Comparison of ENCODE assay signal across 8 cellular contexts in genomic region chr13:75687145-75687763, GRCh38. TPM values are rescaled to one million over a fixed set of nuclear protein-coding genes. Genes with fewer than 3 reads are reported as not detected.
DNase-seq lines count a peak whose midpoint lies in the region; ATAC-seq and TF ChIP-seq lines count a peak whose summit lies in the region.

No MANE protein-coding gene starts in this region.

- H3K9me3 ChIP-seq in endodermal cell (ENCODE audit: control insufficient read depth, low read length) (no peaks in the 10 kb centered on the region), prostate gland (no peaks in the 10 kb centered on the region)

- no peaks in the 10 kb centered on the region for H3K27me3 ChIP-seq in endodermal cell (ENCODE audit: control insufficient read depth, insufficient read depth, low read length, poor library complexity, severe bottlenecking)
- no peaks in the 10 kb centered on the region for H3K27me3 ChIP-seq in prostate gland (replicated peaks; ENCODE audit: insufficient read depth)

- no peak for DNase-seq in GM13977 (ENCODE audit: low spot score)
- DNase-seq in NCI-H526 treated with DMSO at 0.1 percent for 48 hours (lab: John Stamatoyannopoulos, UW) = peak; percentile 13
- DNase-seq in endodermal cell = no peak
- no peak for DNase-seq in prostate gland (ENCODE audit: low spot score)
- DNase-seq in activated naive CD4-positive, alpha-beta T cell treated with anti-CD3 and anti-CD28 coated beads, Interleukin-2, amount 50 U/mL, for 72 hours (ENCODE audit: low spot score in 2 of 2) = no peak
- no peak for DNase-seq in OCI-M2 (lab: John Stamatoyannopoulos, UW; ENCODE audit: unreplicated experiment)
- DNase-seq in activated T-cell treated with anti-CD3 and anti-CD28 coated beads for 4 hours = no peak

- no peak for ATAC-seq in activated CD4-positive, CD25-positive, alpha-beta regulatory T cell treated with anti-CD3 and anti-CD28 coated beads, Interleukin-2, amount 50 U/mL, for 24 hours
- ATAC-seq in activated naive CD4-positive, alpha-beta T cell treated with anti-CD3 and anti-CD28 coated beads, Interleukin-2, amount 50 U/mL, for 72 hours = no peak

- H3K27ac ChIP-seq in endodermal cell (ENCODE audit: low read depth, low read length) = no peak overlapping the region
- H3K27ac ChIP-seq in prostate gland = no peak overlapping the region

- no peak overlapping the region for H3K9ac ChIP-seq in endodermal cell (ENCODE audit: extremely low read depth, low read length, poor library complexity, severe bottlenecking)

- H3K4me3 Mint-ChIP-seq in endodermal cell = no peak overlapping the region

- no peak overlapping the region for H3K27ac Mint-ChIP-seq in endodermal cell
- H3K27ac Mint-ChIP-seq in activated naive CD4-positive, alpha-beta T cell treated with anti-CD3 and anti-CD28 coated beads, Interleukin-2, amount 50 U/mL, for 72 hours = no peak overlapping the region

- no peaks in the 10 kb centered on the region for H3K36me3 ChIP-seq in endodermal cell (ENCODE audit: control insufficient read depth, insufficient read depth, low read length)
- H3K36me3 ChIP-seq in prostate gland = no peaks in the 10 kb centered on the region

- H3K4me1 ChIP-seq in endodermal cell (ENCODE audit: control insufficient read depth, insufficient read depth, low read length) = no peaks in the 10 kb centered on the region
- H3K4me1 ChIP-seq in prostate gland (replicated peaks) = no peaks in the 10 kb centered on the region

- TF ChIP-seq CTCF in GM13977 (IDR thresholded peaks at IDR 0.05; ENCODE audit: extremely low read depth, insufficient read depth, missing control alignments) (peak; percentile 52), endodermal cell (conservative IDR thresholded peaks at IDR 0.05) (peak; percentile 80), prostate gland (IDR thresholded peaks at IDR 0.05) (peak in 3 of 4 experiments; percentile 31 to 44 (median 36))

- H3K36me3 Mint-ChIP-seq in endodermal cell (ENCODE audit: low read depth) = peaks cover 1% of the 10 kb centered on the region
- H3K36me3 Mint-ChIP-seq in activated naive CD4-positive, alpha-beta T cell treated with anti-CD3 and anti-CD28 coated beads, Interleukin-2, amount 50 U/mL, for 72 hours = no peaks in the 10 kb centered on the region

- H3K27me3 Mint-ChIP-seq in endodermal cell (ENCODE audit: insufficient read depth) = no peaks in the 10 kb centered on the region

- no peaks in the 10 kb centered on the region for H3K9me3 Mint-ChIP-seq in endodermal cell
- H3K9me3 Mint-ChIP-seq in activated naive CD4-positive, alpha-beta T cell treated with anti-CD3 and anti-CD28 coated beads, Interleukin-2, amount 50 U/mL, for 72 hours = peaks cover 0 to 6% of the 10 kb centered on the region in 2 donors

- H3K4me3 ChIP-seq in endodermal cell (ENCODE audit: low read length) (no peak overlapping the region), prostate gland (no peak overlapping the region)

- no peak for TF ChIP-seq POLR2A in prostate gland (IDR thresholded peaks at IDR 0.05)

- H3K4me1 Mint-ChIP-seq in endodermal cell = peaks cover 22% of the 10 kb centered on the region

- intact Hi-C loops in prostate gland (cut with DNase I) = no loop called here

- in situ Hi-C loops in GM13977 (cut with MboI; ENCODE audit: low pct_unique_long_range_greater_than_20kb, low sequenced_read_pairs, unreplicated experiment) = loop anchor here (25.0 kb wide), 2 partner anchors 325 to 775 kb away; no protein-coding TSS in a partner anchor

RNA-seq across cellular contexts. Expression of gene LMO7, which starts 51.1 kb away (rescaled TPM):
- 10 to 100 TPM in 1 of 2 donors, 1 to 10 TPM in 1; 9.9 to 14.1 TPM for total RNA-seq in endodermal cell
- 8.0 TPM for polyA plus RNA-seq in endodermal cell (2013, experiment 1 of 2)
- 4.4 TPM for polyA plus RNA-seq in endodermal cell (2013, experiment 2 of 2)
- 10 to 100 TPM; 87.8 to 99.9 TPM for total RNA-seq in prostate gland
- 10 to 100 TPM; 12.5 to 31.1 TPM for total RNA-seq in activated naive CD4-positive, alpha-beta T cell treated with anti-CD3 and anti-CD28 coated beads, Interleukin-2, amount 50 U/mL, for 72 hours
